ENCODE assay signal across 19 cellular contexts in genomic region chr13:25180450-25180794, GRCh38. TPM values are rescaled to one million over a fixed set of nuclear protein-coding genes. Genes with fewer than 3 reads are reported as not detected.
DNase-seq lines count a peak whose midpoint lies in the region; ATAC-seq, FAIRE-seq and TF ChIP-seq lines count a peak whose summit lies in the region.
"Had no signal": no experiment of that assay in that cellular context is flagged by ENCODE, and none has a peak within 500 bp of the region (broad histone marks: within the 10 kb centered on the region; RNA-seq: fewer than 3 reads in every experiment).

No MANE protein-coding gene starts in this region.

- H3K27ac ChIP-seq in BLaER1 treated with 17β-estradiol and CSF1 and Interleukin-3, amounts not matched to agents 10 nM and 100 nM: peak overlapping the region; percentile 14 to 80 (median 63); a peak in 18 of 22 replicates
- H3K27ac ChIP-seq in OCI-LY3 (ENCODE audit: low read length): peak overlapping the region; percentile 93
- no peak overlapping the region for H3K27ac ChIP-seq in breast epithelium
- H3K27ac ChIP-seq: A549, C4-2B, SJCRH30, suprapubic skin, vagina had no signal

- peaks cover 2% of the 10 kb centered on the region for H3K9me3 Mint-ChIP-seq in nephron

- peak overlapping the region in 2 of 3 experiments; percentile 56 to 75 for H3K27ac Mint-ChIP-seq in nephron
- H3K27ac Mint-ChIP-seq: H9 had no signal

- H3K27me3 ChIP-seq in BLaER1 treated with 17β-estradiol and CSF1 and Interleukin-3, amounts not matched to agents 10 nM and 100 nM: no peaks in the 10 kb centered on the region
- H3K27me3 ChIP-seq in OCI-LY3 (ENCODE audit: low read depth, low read length) (no peaks in the 10 kb centered on the region), breast epithelium (peaks cover 0 to 16% of the 10 kb centered on the region in 2 donors)
- H3K27me3 ChIP-seq: vagina had no signal

- peaks cover 12% of the 10 kb centered on the region for H3K4me1 Mint-ChIP-seq in nephron

- TF ChIP-seq CTCF in OCI-LY3 (IDR thresholded peaks at IDR 0.05; ENCODE audit: low read depth, low read length) (no peak), nephron (IDR thresholded peaks at IDR 0.05; ENCODE audit: unreplicated experiment in 3 of 3) (no peak), breast epithelium (IDR thresholded peaks at IDR 0.05) (no peak), D721Med (IDR thresholded peaks at IDR 0.05; ENCODE audit: insufficient read depth, missing control alignments) (no peak)

- peaks cover 18% of the 10 kb centered on the region for H3K27me3 Mint-ChIP-seq in nephron (ENCODE audit: low read depth)

- intact Hi-C loops in breast epithelium (cut with DNase I; ENCODE audit: low total_unique reads): no loop called here

- H3K4me2 ChIP-seq in BLaER1 treated with 17β-estradiol and CSF1 and Interleukin-3, amounts not matched to agents 10 nM and 100 nM: peak overlapping the region; percentile 69 to 90 (median 77)
- peak overlapping the region; percentile 75 for H3K4me2 ChIP-seq in OCI-LY3 (ENCODE audit: low read length)
- H3K4me2 ChIP-seq: A549 had no signal

- FAIRE-seq in D721Med (lab: Jason Lieb, UNC): no peak
- FAIRE-seq: A549 had no signal

- H3K36me3 ChIP-seq in BLaER1 treated with 17β-estradiol and CSF1 and Interleukin-3, amounts not matched to agents 10 nM and 100 nM: peaks cover 0 to 12% (median 0%) of the 10 kb centered on the region in 11 experiments; a peak in 2 of 22 replicates
- H3K36me3 ChIP-seq in OCI-LY3 (replicated peaks; ENCODE audit: low read depth, low read length): peaks cover 51% of the 10 kb centered on the region
- no peaks in the 10 kb centered on the region for H3K36me3 ChIP-seq in breast epithelium
- H3K36me3 ChIP-seq: SJCRH30, suprapubic skin, vagina had no signal

- no peaks in the 10 kb centered on the region for H4K20me1 ChIP-seq in BLaER1 treated with 17β-estradiol and CSF1 and Interleukin-3, amounts not matched to agents 10 nM and 100 nM
- H4K20me1 ChIP-seq in OCI-LY3 (ENCODE audit: insufficient read depth, low read length): no peaks in the 10 kb centered on the region

- no peak for TF ChIP-seq POLR2A in breast epithelium (IDR thresholded peaks at IDR 0.05)

- peaks cover 28 to 46% (median 40%) of the 10 kb centered on the region in 10 experiments for H3K4me1 ChIP-seq in BLaER1 treated with 17β-estradiol and CSF1 and Interleukin-3, amounts not matched to agents 10 nM and 100 nM
- H3K4me1 ChIP-seq in OCI-LY3 (ENCODE audit: low read length) (peaks cover 76% of the 10 kb centered on the region), breast epithelium (no peaks in the 10 kb centered on the region)
- H3K4me1 ChIP-seq: A549, suprapubic skin, vagina had no signal

- H3K9ac ChIP-seq in BLaER1 treated with 17β-estradiol and CSF1 and Interleukin-3, amounts not matched to agents 10 nM and 100 nM: peak overlapping the region in 9 of 11 experiments; percentile 6 to 69 (median 57); a peak in 14 of 22 replicates
- peak overlapping the region; percentile 81 for H3K9ac ChIP-seq in OCI-LY3 (ENCODE audit: low read length)

- H3K36me3 Mint-ChIP-seq in nephron (ENCODE audit: low read depth): no peaks in the 10 kb centered on the region

- DNase-seq in NCI-H446 (lab: John Stamatoyannopoulos, UW) (no peak), breast epithelium (ENCODE audit: low spot score in 2 of 2) (no peak), D721Med (ENCODE audit: insufficient read length, low spot score) (no peak), dermis blood vessel endothelial cell (no peak)
- DNase-seq: activated CD8-positive, alpha-beta memory T cell treated with anti-CD3 and anti-CD28 coated beads, Interleukin-2, amount 50 U/mL, for 4 hours; H9; NCI-H1694; occipital lobe had no signal

- H3K4me3 ChIP-seq in BLaER1 treated with 17β-estradiol and CSF1 and Interleukin-3, amounts not matched to agents 10 nM and 100 nM: peak overlapping the region in 7 of 10 experiments; percentile 10 to 35 (median 27); a peak in 8 of 20 replicates
- peak overlapping the region; percentile 57 for H3K4me3 ChIP-seq in OCI-LY3 (ENCODE audit: low read length)
- H3K4me3 ChIP-seq in breast epithelium: no peak overlapping the region
- H3K4me3 ChIP-seq: A549, SJCRH30, suprapubic skin, vagina had no signal

- peaks cover 48 to 68% (median 56%) of the 10 kb centered on the region in 11 experiments for H3K9me3 ChIP-seq in BLaER1 treated with 17β-estradiol and CSF1 and Interleukin-3, amounts not matched to agents 10 nM and 100 nM (replicated peaks in 1 of 11)
- H3K9me3 ChIP-seq in OCI-LY3 (ENCODE audit: insufficient read depth, low read length) (peaks cover 30% of the 10 kb centered on the region), breast epithelium (no peaks in the 10 kb centered on the region)
- H3K9me3 ChIP-seq: SJCRH30, suprapubic skin, vagina had no signal

- H2AFZ ChIP-seq in OCI-LY3 (ENCODE audit: low read depth, low read length): peak overlapping the region; percentile 24; the same call in 1 of the 2 replicates

- peak; percentile 0 for ATAC-seq in HG02798 (IDR thresholded peaks at IDR 0.05; ENCODE audit: poor library complexity, unreplicated experiment)
- ATAC-seq: A549 had no signal

- no peak overlapping the region for H3K4me3 Mint-ChIP-seq in nephron
- H3K4me3 Mint-ChIP-seq: H9 had no signal

- no peaks in the 10 kb centered on the region for H3K79me2 ChIP-seq in OCI-LY3 (ENCODE audit: low read length)

RNA-seq across cellular contexts. Expression of gene AMER2, which starts 8.3 kb away (rescaled TPM):
- total RNA-seq in breast epithelium (1 to 10 TPM in 1 of 3 donors, not detected in 2; 9.1 TPM), dermis blood vessel endothelial cell (not detected in 2 replicates)
- total RNA-seq: mucosa of gallbladder; SJCRH30; T-helper 1 cell treated with Interleukin-12 subunit alpha and Interleukin-12 subunit beta and Interleukin-4 antibody, amounts not matched to agents 30 ng/mL and 1 ng/mL, for 36 hours; vagina had no signal

Comparison
In these comparisons a context has a peak if more than half of its experiments do, and no peak if none do; other contexts are left out.
1. H3K27ac ChIP-seq: peak in BLaER1 treated with 17β-estradiol and CSF1 and Interleukin-3, amounts not matched to agents 10 nM and 100 nM (11 of 11) and OCI-LY3 (single experiment); none in breast epithelium (0 of 2).
2. H3K4me3 ChIP-seq: peak in BLaER1 treated with 17β-estradiol and CSF1 and Interleukin-3, amounts not matched to agents 10 nM and 100 nM (7 of 10) and OCI-LY3 (single experiment); none in breast epithelium (0 of 3).